ENCODE assay signal across 20 cellular contexts in genomic region chr12:106446429-106447092, GRCh38.
DNase-seq lines count a peak whose midpoint lies in the region; ATAC-seq and TF ChIP-seq lines count a peak whose summit lies in the region.
"Had no signal": no experiment of that assay in that cellular context is flagged by ENCODE, and none has a peak within 500 bp of the region (broad histone marks: within the 10 kb centered on the region; RNA-seq: fewer than 3 reads in every experiment).

No MANE protein-coding gene starts in this region.

- no peaks in the 10 kb centered on the region for H3K9me3 ChIP-seq in osteoblast (ENCODE audit: low read depth, low read length)
- H3K9me3 ChIP-seq: heart left ventricle, lower lobe of right lung had no signal

- no peak overlapping the region for H3K4me2 ChIP-seq in osteoblast (ENCODE audit: insufficient read depth, low read length)

- H3K27ac ChIP-seq in brain microvascular endothelial cell (no peak overlapping the region), osteoblast (ENCODE audit: low read depth, low read length) (no peak overlapping the region)
- H3K27ac ChIP-seq: heart left ventricle, lower lobe of right lung, RWPE1 had no signal

- H3K36me3 ChIP-seq in brain microvascular endothelial cell (replicated peaks) (peaks cover 10% of the 10 kb centered on the region), osteoblast (ENCODE audit: insufficient read depth, low read length) (peaks cover 3% of the 10 kb centered on the region)

- no peaks in the 10 kb centered on the region for H3K79me2 ChIP-seq in osteoblast (ENCODE audit: insufficient read depth, low read length)

- no peak for TF ChIP-seq CTCF in brain microvascular endothelial cell (IDR thresholded peaks at IDR 0.05; ENCODE audit: low read depth, low read length, missing control alignments)
- TF ChIP-seq CTCF in osteoblast (IDR thresholded peaks at IDR 0.05; ENCODE audit: extremely low read depth, low read depth, low read length) = no peak

- H3K27me3 ChIP-seq in brain microvascular endothelial cell (replicated peaks) (no peaks in the 10 kb centered on the region), osteoblast (ENCODE audit: insufficient read depth, low read length) (no peaks in the 10 kb centered on the region)
- H3K27me3 ChIP-seq: heart left ventricle had no signal

- no peak overlapping the region for H3K4me3 ChIP-seq in brain microvascular endothelial cell (ENCODE audit: low read depth, low read length)
- no peak overlapping the region for H3K4me3 ChIP-seq in osteoblast (ENCODE audit: insufficient read depth, low read length)
- H3K4me3 ChIP-seq: heart left ventricle, lower lobe of right lung had no signal

- DNase-seq in Ammon's horn (ENCODE audit: low spot score) (peak; percentile 49), NCI-H1436 (lab: John Stamatoyannopoulos, UW) (peak; percentile 43), NCI-H748 treated with DMSO at 0.1 percent for 48 hours (lab: John Stamatoyannopoulos, UW) (peak; percentile 85), left lobe of liver (ENCODE audit: low spot score) (no peak), T-helper 2 cell (no peak), brain microvascular endothelial cell (no peak), osteoblast (ENCODE audit: insufficient read length, low spot score, missing footprints) (no peak)
- DNase-seq in NK-92 treated with Interleukin-12 subunit alpha and Interleukin-12 subunit beta, amount 100 ng/mL, for 24 hours (lab: John Stamatoyannopoulos, UW) = no peak
- DNase-seq: DMS79; effector CD8-positive, alpha-beta T cell; H9; heart left ventricle; Karpas-422; lower lobe of right lung; natural killer cell; NCI-H1694 treated with DMSO at 0.1 percent for 48 hours; stimulated activated CD4-positive, alpha-beta T cell treated with anti-CD3 and anti-CD28 coated beads, Interleukin-15, amount 100 ng/mL, for 24 hours; stimulated activated naive CD8-positive, alpha-beta T cell treated with anti-CD3 and anti-CD28 coated beads, Interleukin-15, Interleukin-2, amounts not matched to agents 100 U/mL and 50 U/mL, for 24 hours had no signal

- in situ Hi-C loops in brain microvascular endothelial cell (cut with HindIII; ENCODE audit: low pct_ligation_motif_present, low sequenced_read_pairs) = no loop called here

- no peaks in the 10 kb centered on the region for H4K20me1 ChIP-seq in osteoblast (ENCODE audit: insufficient read depth, low read length)

- H2AFZ ChIP-seq in osteoblast (ENCODE audit: low read length) = no peak overlapping the region

- no peaks in the 10 kb centered on the region for H3K4me1 ChIP-seq in osteoblast (ENCODE audit: insufficient read depth, low read length)
- H3K4me1 ChIP-seq: heart left ventricle, lower lobe of right lung had no signal

- peak; percentile 56 for ATAC-seq in left lobe of liver
- ATAC-seq: activated T-helper 17 cell treated with anti-CD3 and anti-CD28 coated beads, Interleukin-2, amount 50 U/mL, for 72 hours; heart left ventricle; lower lobe of right lung; natural killer cell; stimulated activated naive CD8-positive, alpha-beta T cell treated with anti-CD3 and anti-CD28 coated beads, Interleukin-15, Interleukin-2, amounts not matched to agents 100 U/mL and 50 U/mL, for 24 hours had no signal

Comparison
In these comparisons a context has a peak if more than half of its experiments do, and no peak if none do; other contexts are left out.
1. DNase-seq: peak in Ammon's horn (single experiment), NCI-H1436 (single experiment) and NCI-H748 treated with DMSO at 0.1 percent for 48 hours (single experiment); none in left lobe of liver (single experiment), T-helper 2 cell (0 of 5), brain microvascular endothelial cell (single experiment), osteoblast (single experiment) and NK-92 treated with Interleukin-12 subunit alpha and Interleukin-12 subunit beta, amount 100 ng/mL, for 24 hours (single experiment).